Comparison of ENCODE assay signal across 33 cellular contexts in the genomic region with DNA sequence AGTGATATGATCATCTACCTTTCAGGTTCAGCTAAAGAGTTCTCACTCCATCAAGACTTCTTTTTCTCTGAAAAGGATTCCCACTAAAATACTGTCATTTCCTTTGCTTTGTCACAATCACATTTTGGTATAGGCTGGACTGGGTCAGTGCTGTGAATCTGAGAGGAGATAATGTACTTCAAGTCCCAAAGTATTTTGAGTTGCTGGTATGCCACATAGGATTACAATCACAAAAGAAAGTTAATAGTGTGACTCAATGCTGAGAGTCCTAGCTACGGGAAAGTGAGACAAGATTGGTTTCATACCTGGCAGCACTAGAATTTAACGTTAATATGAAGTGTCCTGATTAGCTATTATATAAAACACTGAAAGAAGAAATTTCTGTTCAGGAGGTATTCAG.
"Had no signal": no experiment of that assay in that cellular context is flagged by ENCODE, and none has a peak within 500 bp of the region (broad histone marks: within the 10 kb centered on the region; RNA-seq: fewer than 3 reads in every experiment).

No MANE protein-coding gene starts in this region.

- DNase-seq: Karpas-422, Kasumi-1, KG1, MG63, MM.1S, MV-4-11, NCI-H1048, NCI-H1092, NCI-H1092 treated with DMSO at 0.1 percent for 48 hours, NCI-H1105, NCI-H1105 treated with DMSO at 0.1 percent for 48 hours, NCI-H1417 treated with DMSO at 0.1 percent for 48 hours, NCI-H1436, NCI-H1436 treated with DMSO at 0.1 percent for 48 hours, NCI-H146, NCI-H1694, NCI-H1694 treated with DMSO at 0.1 percent for 48 hours, NCI-H187, NCI-H187 treated with DMSO at 0.1 percent for 48 hours, NCI-H1930, NCI-H2029, NCI-H2029 treated with DMSO at 0.1 percent for 48 hours, NCI-H2081, NCI-H2081 treated with DMSO at 0.1 percent for 48 hours, NCI-H2107, NCI-H2171, NCI-H2171 treated with DMSO at 0.1 percent for 48 hours, NCI-H226, NCI-H345, NCI-H446, NCI-H446 treated with DMSO at 0.1 percent for 48 hours, NCI-H510A had no signal

- H3K4me3 ChIP-seq: MG63 had no signal

- H3K27ac ChIP-seq: KMS-11 had no signal

- H3K4me2 ChIP-seq: KMS-11 had no signal

- H3K9me3 ChIP-seq: MG63 had no signal

- H3K9ac ChIP-seq: KMS-11 had no signal

- H3K36me3 ChIP-seq: MG63 had no signal

- H3K27me3 ChIP-seq: MG63 had no signal
